In the genomic region with DNA sequence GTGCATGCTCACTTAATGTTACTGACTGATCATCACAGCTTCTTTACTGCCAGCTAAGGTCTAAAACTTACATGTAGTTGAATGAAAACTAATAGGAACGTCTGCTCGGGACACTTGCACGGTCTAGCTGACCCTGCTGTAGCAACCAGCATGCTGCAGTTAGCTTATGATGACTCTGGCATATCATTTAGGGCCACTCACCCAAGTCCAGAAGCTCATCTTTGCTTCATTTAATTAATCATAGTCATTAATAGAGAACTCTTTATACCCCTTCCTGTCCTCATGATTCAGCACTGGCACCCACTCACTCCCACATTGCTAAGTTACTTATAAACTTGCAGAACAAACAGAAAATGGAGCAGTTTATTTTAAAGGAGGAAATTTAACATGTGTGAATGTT, we compare ENCODE assay signal across 19 cellular contexts.
DNase-seq lines count a peak whose midpoint lies in the region; ATAC-seq and TF ChIP-seq lines count a peak whose summit lies in the region.
"Had no signal": no experiment of that assay in that cellular context is flagged by ENCODE, and none has a peak within 500 bp of the region (broad histone marks: within the 10 kb centered on the region; RNA-seq: fewer than 3 reads in every experiment).

No MANE protein-coding gene starts in this region.

- no peak overlapping the region for H3K4me3 ChIP-seq in HEK293 (ENCODE audit: low read depth, low read length)
- H3K4me3 ChIP-seq in right lobe of liver = no peak overlapping the region
- no peak overlapping the region for H3K4me3 ChIP-seq in esophagus squamous epithelium
- H3K4me3 ChIP-seq: SJCRH30 had no signal

- H3K27me3 Mint-ChIP-seq in endothelial cell (ENCODE audit: unreplicated experiment) = no peaks in the 10 kb centered on the region

- ATAC-seq in right lobe of liver (peak; percentile 67 to 87 (median 78)), HG02759 (IDR thresholded peaks at IDR 0.05; ENCODE audit: unreplicated experiment) (no peak)
- ATAC-seq: HCT116 had no signal

- TF ChIP-seq POLR2A in right lobe of liver (IDR thresholded peaks at IDR 0.05) (no peak), esophagus squamous epithelium (IDR thresholded peaks at IDR 0.05) (no peak)

- H3K4me3 Mint-ChIP-seq in endothelial cell (ENCODE audit: unreplicated experiment) = peak overlapping the region; percentile 16

- H3K4me1 ChIP-seq in HEK293 (ENCODE audit: control insufficient read depth, insufficient read depth, low read length) (peaks cover 11% of the 10 kb centered on the region), right lobe of liver (peaks cover 0 to 14% (median 3%) of the 10 kb centered on the region in 4 donors), esophagus squamous epithelium (no peaks in the 10 kb centered on the region)
- H3K4me1 ChIP-seq: SJCRH30 had no signal

- H3K4me1 Mint-ChIP-seq in endothelial cell (ENCODE audit: unreplicated experiment) = peaks cover 41% of the 10 kb centered on the region

- POLR2A ChIA-PET in HEK293 (lab: Yijun Ruan, JAX) = no interaction called here

- peak overlapping the region; percentile 43 for H3K27ac Mint-ChIP-seq in endothelial cell (ENCODE audit: unreplicated experiment)

- 40% methylated on average over 1 of the region's 3 CpGs for WGBS in right lobe of liver (ENCODE audit: insufficient coverage, low coverage, low lambda C conversion rate, missing lambda C conversion rate)
- WGBS in esophagus squamous epithelium, 2 donors = 88 to 91% methylated on average over 3 of the region's 3 CpGs

- H3K27me3 ChIP-seq in right lobe of liver (no peaks in the 10 kb centered on the region), esophagus squamous epithelium (no peaks in the 10 kb centered on the region)
- H3K27me3 ChIP-seq: SJCRH30 had no signal

- DNase-seq in ACHN (peak; percentile 22), endothelial cell (ENCODE audit: low spot score) (no peak), right lobe of liver (no peak), NCI-H1105 (lab: John Stamatoyannopoulos, UW) (no peak), GOT3 (lab: John Stamatoyannopoulos, UW) (no peak), esophagus squamous epithelium (lab: John Stamatoyannopoulos, UW) (no peak)
- DNase-seq: COR-L47, DMS53, KBM-7, MV-4-11, NCI-H1417 treated with DMSO at 0.1 percent for 48 hours, NCI-H2029 treated with DMSO at 0.1 percent for 48 hours, NCI-H748 treated with DMSO at 0.1 percent for 48 hours, OCI-M1, SJCRH30 had no signal

- in situ Hi-C loops in ACHN (cut with HindIII; ENCODE audit: low pct_ligation_motif_present, low pct_unique_long_range_greater_than_20kb, low sequenced_read_pairs) = no loop called here

- H3K9me3 ChIP-seq in HEK293 (ENCODE audit: control insufficient read depth, insufficient read depth, low read depth, low read length) = no peaks in the 10 kb centered on the region
- H3K9me3 ChIP-seq in right lobe of liver = no peaks in the 10 kb centered on the region
- no peaks in the 10 kb centered on the region for H3K9me3 ChIP-seq in esophagus squamous epithelium
- H3K9me3 ChIP-seq: SJCRH30 had no signal

- CTCF ChIA-PET in HEK293 (lab: Yijun Ruan, JAX) = no interaction called here

- H3K36me3 Mint-ChIP-seq in endothelial cell (ENCODE audit: low read depth, unreplicated experiment) = peaks cover 15% of the 10 kb centered on the region

- H3K27ac ChIP-seq in HEK293 (ENCODE audit: extremely low read depth, low read depth, low read length) (no peak overlapping the region), right lobe of liver (peak overlapping the region in 1 of 3 donors; percentile 31), esophagus squamous epithelium (no peak overlapping the region)
- H3K27ac ChIP-seq: C4-2B, SJCRH30 had no signal

- TF ChIP-seq CTCF in HEK293 (tag by site-specific recombination; IDR thresholded peaks at IDR 0.05) (no peak), endothelial cell (IDR thresholded peaks at IDR 0.05; ENCODE audit: unreplicated experiment) (no peak), right lobe of liver (IDR thresholded peaks at IDR 0.05) (no peak), esophagus squamous epithelium (IDR thresholded peaks at IDR 0.05) (no peak)

- H3K9me3 Mint-ChIP-seq in endothelial cell (ENCODE audit: unreplicated experiment) = no peaks in the 10 kb centered on the region

- no peaks in the 10 kb centered on the region; a peak in 1 of 3 replicates for H3K36me3 ChIP-seq in HEK293 (ENCODE audit: control insufficient read depth in 2 of 2, insufficient read depth in 1 of 2, low read length in 2 of 2)
- H3K36me3 ChIP-seq in right lobe of liver = no peaks in the 10 kb centered on the region
- no peaks in the 10 kb centered on the region for H3K36me3 ChIP-seq in esophagus squamous epithelium

- intact Hi-C loops in right lobe of liver (cut with DNase I) (no loop called here), esophagus squamous epithelium (cut with DNase I) (no loop called here)

TF ChIP-seq in HEK293, 187 proteins besides CTCF, POLR2A, EP300 and RAD21:
- TF ChIP-seq ZNF404 (tag by site-specific recombination; IDR thresholded peaks at IDR 0.05) (no peak), ZFHX2 (tag by site-specific recombination; conservative IDR thresholded peaks at IDR 0.05) (peak; percentile 23; the same call in 1 of the 2 replicates), ZNF394 (tag by site-specific recombination; IDR thresholded peaks at IDR 0.05; ENCODE audit: borderline replicate concordance) (no peak), ZNF558 (tag by site-specific recombination; IDR thresholded peaks at IDR 0.05) (no peak)
